In genomic region chr14:104368751-104369100, GRCh38 we compare ENCODE assay signal across 17 cellular contexts.
DNase-seq lines count a peak whose midpoint lies in the region; ATAC-seq, FAIRE-seq and TF ChIP-seq lines count a peak whose summit lies in the region.
"Had no signal": no experiment of that assay in that cellular context is flagged by ENCODE, and none has a peak within 500 bp of the region (broad histone marks: within the 10 kb centered on the region; RNA-seq: fewer than 3 reads in every experiment).

No MANE protein-coding gene starts in this region.

- no peaks in the 10 kb centered on the region for H3K4me1 Mint-ChIP-seq in chondrocyte (ENCODE audit: low read depth)
- H3K4me1 Mint-ChIP-seq: B cell had no signal

- DNase-seq in heart left ventricle (peak in 3 of 5 donors; percentile 10 to 51 (median 19)), left ventricle myocardium inferior (no peak), chondrocyte (ENCODE audit: low spot score) (peak; percentile 69), lower lobe of right lung (peak; percentile 30), HTR-8/SVneo (ENCODE audit: insufficient read length, low spot score) (no peak)
- no peak for DNase-seq in activated CD8-positive, alpha-beta memory T cell treated with anti-CD3 and anti-CD28 coated beads, Interleukin-2, amount 50 U/mL, for 4 hours
- DNase-seq: Caco-2; CD8-positive, alpha-beta T cell; DND-41; GDM1; H7 had no signal

- no peaks in the 10 kb centered on the region for H3K36me3 Mint-ChIP-seq in chondrocyte (ENCODE audit: low read depth)
- H3K36me3 Mint-ChIP-seq: CD8-positive, alpha-beta T cell had no signal

- no peak overlapping the region for H3K4me3 Mint-ChIP-seq in chondrocyte (ENCODE audit: unreplicated experiment)
- H3K4me3 Mint-ChIP-seq: B cell; CD8-positive, alpha-beta T cell; GM23338 had no signal

- intact Hi-C loops in heart left ventricle (cut with DNase I): loop anchor here in 2 of 10 donors (10.0 kb wide), 2 partner anchors 214 to 294 kb away; no protein-coding TSS in a partner anchor
- intact Hi-C loops in left ventricle myocardium inferior (cut with micrococcal nuclease): no loop called here
- intact Hi-C loops in lower lobe of right lung (cut with DNase I): no loop called here

- H3K27me3 ChIP-seq in heart left ventricle (peaks cover 0 to 10% (median 0%) of the 10 kb centered on the region in 9 donors), left ventricle myocardium inferior (ENCODE audit: low read depth) (peaks cover 51% of the 10 kb centered on the region), lower lobe of right lung (ENCODE audit: low read depth) (peaks cover 22% of the 10 kb centered on the region)

- no peaks in the 10 kb centered on the region for H3K36me3 ChIP-seq in heart left ventricle
- no peaks in the 10 kb centered on the region for H3K36me3 ChIP-seq in left ventricle myocardium inferior
- H3K36me3 ChIP-seq in lower lobe of right lung: no peaks in the 10 kb centered on the region

- FAIRE-seq in HTR-8/SVneo (lab: Jason Lieb, UNC): no peak
- FAIRE-seq: A204.1, GM12892 had no signal

- peaks cover 0 to 7% (median 0%) of the 10 kb centered on the region in 12 donors for H3K9me3 ChIP-seq in heart left ventricle
- peaks cover 6% of the 10 kb centered on the region for H3K9me3 ChIP-seq in left ventricle myocardium inferior (replicated peaks)
- H3K9me3 ChIP-seq in lower lobe of right lung: no peaks in the 10 kb centered on the region

- peaks cover 4% of the 10 kb centered on the region for H3K9me3 Mint-ChIP-seq in chondrocyte (ENCODE audit: low read depth)
- H3K9me3 Mint-ChIP-seq: CD8-positive, alpha-beta T cell; GM23338 had no signal

- no peak for TF ChIP-seq CTCF in heart left ventricle (IDR thresholded peaks at IDR 0.05)
- TF ChIP-seq CTCF in left ventricle myocardium inferior (IDR thresholded peaks at IDR 0.05; ENCODE audit: borderline replicate concordance): no peak
- TF ChIP-seq CTCF in chondrocyte (IDR thresholded peaks at IDR 0.05): no peak
- no peak for TF ChIP-seq CTCF in lower lobe of right lung (IDR thresholded peaks at IDR 0.05)

- H3K27ac ChIP-seq in heart left ventricle: no peak overlapping the region
- no peak overlapping the region for H3K27ac ChIP-seq in left ventricle myocardium inferior (replicated peaks)
- no peak overlapping the region for H3K27ac ChIP-seq in lower lobe of right lung
- H3K27ac ChIP-seq: C4-2B had no signal

- H3K4me3 ChIP-seq in heart left ventricle (no peak overlapping the region), left ventricle myocardium inferior (no peak overlapping the region), lower lobe of right lung (no peak overlapping the region)
- H3K4me3 ChIP-seq: GM23338 had no signal

- no peak for TF ChIP-seq POLR2A in heart left ventricle (IDR thresholded peaks at IDR 0.05)

- WGBS in heart left ventricle, 4 donors: 73 to 100% (median 86%) methylated on average over 6 to 9 of the region's 9 CpGs

- peaks cover 17% of the 10 kb centered on the region for H3K27me3 Mint-ChIP-seq in chondrocyte (ENCODE audit: low read depth)

- H3K27ac Mint-ChIP-seq in chondrocyte (ENCODE audit: unreplicated experiment): no peak overlapping the region
- H3K27ac Mint-ChIP-seq: B cell; CD8-positive, alpha-beta T cell; GM23338 had no signal

- no peaks in the 10 kb centered on the region for H3K4me1 ChIP-seq in heart left ventricle
- no peaks in the 10 kb centered on the region for H3K4me1 ChIP-seq in left ventricle myocardium inferior
- H3K4me1 ChIP-seq in lower lobe of right lung: no peaks in the 10 kb centered on the region
- H3K4me1 ChIP-seq: Caco-2 had no signal

- no peak for ATAC-seq in heart left ventricle
- ATAC-seq in lower lobe of right lung: no peak
- ATAC-seq in GM18861 (IDR thresholded peaks at IDR 0.05; ENCODE audit: unreplicated experiment): no peak
- ATAC-seq: CD8-positive, alpha-beta T cell had no signal

Comparison
In these comparisons a context has a peak if more than half of its experiments do, and no peak if none do; other contexts are left out.
1. DNase-seq: peak in heart left ventricle (3 of 5), chondrocyte (single experiment) and lower lobe of right lung (single experiment); none in left ventricle myocardium inferior (single experiment), activated CD8-positive, alpha-beta memory T cell treated with anti-CD3 and anti-CD28 coated beads, Interleukin-2, amount 50 U/mL, for 4 hours (single experiment) and HTR-8/SVneo (single experiment).